ENCODE assay signal across 1 cellular context in genomic region chrX:16882702-16883486, GRCh38.
TF ChIP-seq lines count a peak whose summit lies in the region.

No MANE protein-coding gene starts in this region.

TF ChIP-seq in K562, 482 proteins besides CTCF, POLR2A, EP300 and RAD21 (continued from another document):
- no peak for TF ChIP-seq E2F1 (CRISPR knock-in tag; IDR thresholded peaks at IDR 0.05)
- TF ChIP-seq ELK3 (CRISPR knock-in tag; IDR thresholded peaks at IDR 0.05), result no peak
- TF ChIP-seq TBP (optimal IDR thresholded peaks at IDR 0.05; ENCODE audit: low read depth, low read length), result peak; percentile 23
- 0 out of 2 replicates have a peak, but pooled peaks have one; percentile 46 for TF ChIP-seq LCOR (CRISPR knock-in tag; IDR thresholded peaks at IDR 0.05)
- TF ChIP-seq CREM (IDR thresholded peaks at IDR 0.05; ENCODE audit: low read depth), result peak; percentile 81
